9 cellular contexts compared by ENCODE assay signal in the genomic region with DNA sequence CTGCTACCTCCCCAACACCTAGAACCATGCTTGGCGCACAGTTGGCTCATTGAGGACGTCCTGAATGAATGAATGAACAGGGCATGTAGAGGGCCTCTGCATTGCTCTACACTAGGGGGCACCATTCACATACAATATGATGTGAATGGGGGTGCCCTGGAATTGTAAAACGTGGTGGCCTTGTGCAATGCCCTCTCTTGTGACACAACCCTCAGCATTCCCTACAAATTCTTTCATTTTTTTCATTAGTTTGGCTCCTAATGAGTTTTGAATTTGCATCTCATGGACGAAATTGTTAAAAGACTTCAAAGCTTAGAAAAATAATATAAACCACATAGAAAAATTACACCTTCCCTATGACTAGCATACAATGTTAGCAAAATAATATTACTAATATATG. TPM values are rescaled to one million over a fixed set of nuclear protein-coding genes. Genes with fewer than 3 reads are reported as not detected.
DNase-seq lines count a peak whose midpoint lies in the region; ATAC-seq, FAIRE-seq and TF ChIP-seq lines count a peak whose summit lies in the region.
"Had no signal": no experiment of that assay in that cellular context is flagged by ENCODE, and none has a peak within 500 bp of the region (broad histone marks: within the 10 kb centered on the region; RNA-seq: fewer than 3 reads in every experiment).

No MANE protein-coding gene starts in this region.

- H3K9me3 Mint-ChIP-seq in activated naive CD4-positive, alpha-beta T cell treated with anti-CD3 and anti-CD28 coated beads, Interleukin-2, amount 50 U/mL, for 72 hours = peaks cover 4 to 8% of the 10 kb centered on the region in 2 donors

- no peaks in the 10 kb centered on the region for H3K79me1 ChIP-seq in H1 (ENCODE audit: low read depth, low read length)

- no peak overlapping the region for H3K23ac ChIP-seq in H1 (ENCODE audit: insufficient read length)

- H3K4me3 ChIP-seq in H1 (ENCODE audit: extremely low read depth in 1 of 4, insufficient read depth in 2 of 4, low read depth in 3 of 4, low read length in 4 of 4) = no peak overlapping the region
- no peak overlapping the region for H3K4me3 ChIP-seq in psoas muscle

- H4K8ac ChIP-seq in H1 (ENCODE audit: extremely low read depth, insufficient read depth, low read length) = no peak overlapping the region

- no peak overlapping the region for H4K91ac ChIP-seq in H1 (replicated peaks; ENCODE audit: insufficient read length, low read length)

- TF ChIP-seq POLR2A in H1 (IDR thresholded peaks at IDR 0.05; ENCODE audit: control extremely low read depth in 1 of 2, low read depth in 2 of 2, low read length in 2 of 2) = no peak

- H3K4me1 ChIP-seq in H1 (replicated peaks in 1 of 4; ENCODE audit: control insufficient read depth in 3 of 4, insufficient read depth in 4 of 4, low read length in 3 of 4) (no peaks in the 10 kb centered on the region; a peak in 1 of 7 replicates), psoas muscle (no peaks in the 10 kb centered on the region)

- peak; percentile 37 to 65 for ATAC-seq in activated naive CD4-positive, alpha-beta T cell treated with anti-CD3 and anti-CD28 coated beads, Interleukin-2, amount 50 U/mL, for 72 hours
- peak; percentile 77 for ATAC-seq in HG02642 (IDR thresholded peaks at IDR 0.05; ENCODE audit: poor library complexity, unreplicated experiment)
- peak in 3 of 4 donors; percentile 43 to 67 (median 45) for ATAC-seq in psoas muscle
- no peak for ATAC-seq in HG03095 (IDR thresholded peaks at IDR 0.05; ENCODE audit: unreplicated experiment)

- H2BK15ac ChIP-seq in H1 (ENCODE audit: low read length) = no peak overlapping the region

- H3K27me3 ChIP-seq in H1 (replicated peaks in 1 of 4; ENCODE audit: control insufficient read depth in 3 of 4, extremely low read depth in 1 of 4, insufficient read depth in 3 of 4, low read length in 3 of 4) (no peaks in the 10 kb centered on the region), psoas muscle (ENCODE audit: insufficient read depth in 3 of 3, low read length in 2 of 3) (no peaks in the 10 kb centered on the region)

- POLR2A ChIA-PET in H1 (lab: Charles Lee; ENCODE audit: partially characterized antibody) = no interaction called here

- WGBS in H1 (ENCODE audit: extremely low coverage in 1 of 2, insufficient coverage in 1 of 2, insufficient read length in 1 of 2, insufficient replicate concordance in 2 of 2, low coverage in 1 of 2, low lambda C conversion rate in 2 of 2, missing lambda C conversion rate in 1 of 2), 2 experiments = 29% methylated on average over 4 of the region's 4 CpGs; no CpG with 5 or more reads in 1 of the 2 experiments
- WGBS in psoas muscle, 3 donors = 51 to 68% (median 55%) methylated on average over 4 of the region's 4 CpGs

- no peak overlapping the region for H3K9ac ChIP-seq in H1 (replicated peaks in 1 of 4; ENCODE audit: extremely low read depth in 1 of 4, low read depth in 3 of 4, low read length in 3 of 4)

- H3K27ac Mint-ChIP-seq in activated naive CD4-positive, alpha-beta T cell treated with anti-CD3 and anti-CD28 coated beads, Interleukin-2, amount 50 U/mL, for 72 hours = no peak overlapping the region

- CTCF ChIA-PET in H1 (lab: Charles Lee; ENCODE audit: partially characterized antibody) = interaction anchor here (0.6 to 3.3 kb wide), 30 partner anchors 10 to 1283 kb away, joined by 3 to 20 read pairs (median 4); no protein-coding TSS in a partner anchor

- H3K36me3 Mint-ChIP-seq in activated naive CD4-positive, alpha-beta T cell treated with anti-CD3 and anti-CD28 coated beads, Interleukin-2, amount 50 U/mL, for 72 hours = peaks cover 0 to 4% of the 10 kb centered on the region in 2 donors

- H4K20me1 ChIP-seq in H1 (replicated peaks in 1 of 2; ENCODE audit: control insufficient read depth in 1 of 2, insufficient read depth in 2 of 2, low read length in 2 of 2) = no peaks in the 10 kb centered on the region

- H2BK5ac ChIP-seq in H1 (ENCODE audit: low read depth, low read length) = no peak overlapping the region

- DNase-seq in activated naive CD4-positive, alpha-beta T cell treated with anti-CD3 and anti-CD28 coated beads, Interleukin-2, amount 50 U/mL, for 72 hours (ENCODE audit: low spot score in 2 of 2) = peak in 1 of 2 donors; percentile 8
- no peak for DNase-seq in activated naive CD4-positive, alpha-beta T cell (lab: John Stamatoyannopoulos, UW)
- peak; percentile 73 for DNase-seq in NCI-H69 (lab: John Stamatoyannopoulos, UW)
- DNase-seq in H1 (ENCODE audit: low read depth in 1 of 2, low spot score in 2 of 2) = peak; percentile 25 to 53
- peak in 1 of 2 donors; percentile 23 for DNase-seq in psoas muscle
- no peak for DNase-seq in CD1c-positive myeloid dendritic cell (ENCODE audit: extremely low spot score)

- intact Hi-C loops in psoas muscle (cut with DNase I) = no loop called here

- H2AFZ ChIP-seq in H1 (ENCODE audit: low read length) = no peak overlapping the region

- no peak overlapping the region for H2BK20ac ChIP-seq in H1 (ENCODE audit: low read length)

- no peak overlapping the region for H3K4me2 ChIP-seq in H1 (ENCODE audit: insufficient read depth in 1 of 2, low read depth in 2 of 2, low read length in 2 of 2)

- no peaks in the 10 kb centered on the region for H3K79me2 ChIP-seq in H1 (ENCODE audit: control insufficient read depth in 1 of 2, insufficient read depth in 2 of 2, low read length in 2 of 2)

- no peak overlapping the region for H4K5ac ChIP-seq in H1 (ENCODE audit: insufficient read length, low read depth, low read length)

- no peak for TF ChIP-seq EP300 in H1 (IDR thresholded peaks at IDR 0.05; ENCODE audit: borderline replicate concordance in 1 of 2, low read depth in 2 of 2, low read length in 2 of 2)

- H3K9me3 ChIP-seq in H1 (ENCODE audit: insufficient read depth in 2 of 2, low read depth in 1 of 2, low read length in 1 of 2) (no peaks in the 10 kb centered on the region), psoas muscle (no peaks in the 10 kb centered on the region)

- H3K27ac ChIP-seq in H1 (ENCODE audit: low read depth, low read length) = no peak overlapping the region
- H3K27ac ChIP-seq in psoas muscle = no peak overlapping the region

- H3K23me2 ChIP-seq in H1 (ENCODE audit: low read depth, low read length) = no peaks in the 10 kb centered on the region

- H2AK5ac ChIP-seq in H1 (ENCODE audit: low read depth, low read length) = no peak overlapping the region

- no peak overlapping the region for H3K56ac ChIP-seq in H1 (replicated peaks; ENCODE audit: insufficient read length, low read depth, low read length)

- TF ChIP-seq CTCF in H1 (IDR thresholded peaks at IDR 0.05; ENCODE audit: control extremely low read depth in 1 of 3, insufficient read depth in 1 of 3, low read depth in 1 of 3, low read length in 3 of 3) = peak; percentile 44 to 90 (median 63)
- TF ChIP-seq CTCF in psoas muscle (IDR thresholded peaks at IDR 0.05) = no peak

- H3K18ac ChIP-seq in H1 (ENCODE audit: extremely low read depth, low read length) = no peak overlapping the region

- TF ChIP-seq RAD21 in H1 (IDR thresholded peaks at IDR 0.05 in 1 of 2, conservative IDR thresholded peaks at IDR 0.05 in 1 of 2; ENCODE audit: low read depth in 2 of 2, low read length in 2 of 2) = peak; percentile 91 to 92

- no peak overlapping the region for H2BK12ac ChIP-seq in H1 (ENCODE audit: low read depth, low read length)

- H3K4ac ChIP-seq in H1 (replicated peaks; ENCODE audit: insufficient read length, low read depth, low read length) = no peak overlapping the region

- H2BK120ac ChIP-seq in H1 (replicated peaks; ENCODE audit: low read depth, low read length) = no peak overlapping the region

- no peak overlapping the region for H3K14ac ChIP-seq in H1 (ENCODE audit: insufficient read length)

- no peaks in the 10 kb centered on the region for H3K36me3 ChIP-seq in H1 (ENCODE audit: control insufficient read depth in 2 of 4, insufficient read depth in 4 of 4, low read length in 3 of 4)
- no peaks in the 10 kb centered on the region for H3K36me3 ChIP-seq in psoas muscle (ENCODE audit: insufficient read depth in 1 of 2, low read depth in 1 of 2)

- FAIRE-seq in H1 (lab: Jason Lieb, UNC) = peak; percentile 97
- FAIRE-seq: colon had no signal

TF ChIP-seq in H1, 55 proteins besides CTCF, POLR2A, EP300 and RAD21:
- TF ChIP-seq CEBPB (IDR thresholded peaks at IDR 0.05; ENCODE audit: low read depth, low read length) = peak; percentile 95
- TF ChIP-seq NRF1 (IDR thresholded peaks at IDR 0.05; ENCODE audit: low read depth, low read length) = no peak
- peak; percentile 22; the same call in 1 of the 2 replicates for TF ChIP-seq MAX (IDR thresholded peaks at IDR 0.05)
- TF ChIP-seq ATF3 (IDR thresholded peaks at IDR 0.05; ENCODE audit: insufficient read depth, low read depth, low read length) = no peak
- TF ChIP-seq TEAD4 (IDR thresholded peaks at IDR 0.05; ENCODE audit: low read depth, low read length) = 0 out of 2 replicates have a peak, but pooled peaks have one; percentile 32
- no peak for TF ChIP-seq KDM5A (IDR thresholded peaks at IDR 0.05; ENCODE audit: low read length)
- TF ChIP-seq POLR2AphosphoS5 (IDR thresholded peaks at IDR 0.05; ENCODE audit: low read depth, low read length) = no peak

RNA-seq across cellular contexts. Expression of gene DIO2, which starts 2.3 kb away (rescaled TPM):
- total RNA-seq in activated naive CD4-positive, alpha-beta T cell treated with anti-CD3 and anti-CD28 coated beads, Interleukin-2, amount 50 U/mL, for 72 hours = under 1 TPM in 1 of 2 donors, not detected in 1; 0.21 TPM
- 0.23 and 0.65 TPM in 2 replicates for total RNA-seq in H1 (2021; fragmentation: NEBNext Ultra II Directional; extraction: Animal tissue kit (Norgen Biotek cat#: 25700))
- polyA plus RNA-seq in H1 (2011; rRNA removed) (0.03 and 0.11 TPM in 2 replicates), psoas muscle (10 to 100 TPM in 1 of 3 donors, 1 to 10 TPM in 2; 1.3 to 16.5 (median 2.8) TPM)
- polyA plus RNA-seq in H1 (2011; cell fraction: cytosol; rRNA removed) = 0.31 TPM
- 1.3 TPM for polyA plus RNA-seq in H1 (2011; cell fraction: nucleus; rRNA removed)
- 0.03 to 0.15 TPM (median 0.05 TPM) in 3 of 4 replicates, not detected in the other for polyA plus RNA-seq in H1 (2012, experiment 1 of 2)
- not detected for polyA plus RNA-seq in H1 (2012, experiment 2 of 2)
- polyA plus RNA-seq in H1 (2013, experiment 1 of 2) = 0.22 TPM
- 0.31 TPM for polyA plus RNA-seq in H1 (2013, experiment 2 of 2)
- 0.24 and 1.4 TPM in 2 replicates for polyA minus RNA-seq in H1 (2011; rRNA and poly(A)+ RNA removed)
- polyA minus RNA-seq in H1 (2011; cell fraction: cytosol; rRNA and poly(A)+ RNA removed) = 1.8 TPM
- polyA minus RNA-seq in H1 (2011; cell fraction: nucleus; rRNA and poly(A)+ RNA removed) = 0.50 TPM
- total RNA-seq in psoas muscle = 10 to 100 TPM in 2 of 4 donors, 1 to 10 TPM in 1, under 1 TPM in 1; 0.76 to 38.8 (median 15.7) TPM

Comparison
In these comparisons a context has a peak if more than half of its experiments do, and no peak if none do; other contexts are left out.
1. DNase-seq: peak in NCI-H69 (single experiment) and H1 (2 of 2); none in activated naive CD4-positive, alpha-beta T cell (0 of 4) and CD1c-positive myeloid dendritic cell (single experiment).